Comparison of ENCODE assay signal across 30 cellular contexts in genomic region chr10:66964946-66965345, GRCh38. TPM values are rescaled to one million over a fixed set of nuclear protein-coding genes. Genes with fewer than 3 reads are reported as not detected.
"Had no signal": no experiment of that assay in that cellular context is flagged by ENCODE, and none has a peak within 500 bp of the region (broad histone marks: within the 10 kb centered on the region; RNA-seq: fewer than 3 reads in every experiment).

No MANE protein-coding gene starts in this region.

- H3K9me3 ChIP-seq: left ventricle myocardium inferior, right atrium auricular region, right lobe of liver, stomach, thoracic aorta, tibial artery, upper lobe of right lung had no signal

- H3K9me3 Mint-ChIP-seq: naive B cell; nephron progenitor cell; stimulated activated memory B cell treated with anti-CD40 and anti-IgM and Interleukin-4, amounts not matched to agents 10 μg/mL and 1 μg/mL and 100 μg/mL, for 72 hours had no signal

- ATAC-seq: natural killer cell; right lobe of liver; stimulated activated memory B cell treated with anti-CD40 and anti-IgM and Interleukin-4, amounts not matched to agents 10 μg/mL and 1 μg/mL and 100 μg/mL, for 72 hours; stimulated activated naive CD8-positive, alpha-beta T cell treated with anti-CD3 and anti-CD28 coated beads, Interleukin-15, Interleukin-2, amounts not matched to agents 100 U/mL and 50 U/mL, for 24 hours; upper lobe of right lung had no signal

- H2AFZ ChIP-seq: hepatocyte had no signal

- H3K36me3 Mint-ChIP-seq: naive B cell; stimulated activated memory B cell treated with anti-CD40 and anti-IgM and Interleukin-4, amounts not matched to agents 10 μg/mL and 1 μg/mL and 100 μg/mL, for 72 hours had no signal

- H3K4me2 ChIP-seq: hepatocyte, smooth muscle cell had no signal

- H3K36me3 ChIP-seq: left ventricle myocardium inferior, right atrium auricular region, right lobe of liver, stomach, thoracic aorta, tibial artery, upper lobe of right lung had no signal

- H3K4me3 ChIP-seq: hepatocyte, left ventricle myocardium inferior, lung, right atrium auricular region, right lobe of liver, smooth muscle cell, stomach, thoracic aorta, tibial artery, upper lobe of right lung had no signal

- H3K27me3 Mint-ChIP-seq: naive B cell; progenitor cell of endocrine pancreas; stimulated activated memory B cell treated with anti-CD40 and anti-IgM and Interleukin-4, amounts not matched to agents 10 μg/mL and 1 μg/mL and 100 μg/mL, for 72 hours had no signal

- H3K4me1 Mint-ChIP-seq: mesothelial cell of epicardium; naive B cell; natural killer cell; nephron progenitor cell; stimulated activated memory B cell treated with anti-CD40 and anti-IgM and Interleukin-4, amounts not matched to agents 10 μg/mL and 1 μg/mL and 100 μg/mL, for 72 hours had no signal

- H3K4me1 ChIP-seq: left ventricle myocardium inferior, right atrium auricular region, right lobe of liver, stomach, tibial artery, upper lobe of right lung had no signal

- H3K27ac Mint-ChIP-seq: mesothelial cell of epicardium; naive B cell; natural killer cell; nephron progenitor cell; progenitor cell of endocrine pancreas; stimulated activated memory B cell treated with anti-CD40 and anti-IgM and Interleukin-4, amounts not matched to agents 10 μg/mL and 1 μg/mL and 100 μg/mL, for 72 hours had no signal

- H3K27ac ChIP-seq: hepatocyte, left ventricle myocardium inferior, right atrium auricular region, right lobe of liver, stomach, thoracic aorta, tibial artery, upper lobe of right lung had no signal

- H3K27me3 ChIP-seq: hepatocyte, right atrium auricular region, right lobe of liver, stomach, tibial artery, upper lobe of right lung had no signal

- H3K79me2 ChIP-seq: hepatocyte had no signal

- DNase-seq: islet precursor cell; left ventricle myocardium inferior; naive B cell; natural killer cell; nephron progenitor cell; nucleus accumbens; right lobe of liver; stimulated activated CD4-positive, alpha-beta T cell treated with anti-CD3 and anti-CD28 coated beads, Interleukin-1b, Interleukin-23, amount 100 ng/mL, for 48 hours; stimulated activated CD4-positive, alpha-beta T cell treated with anti-CD3 and anti-CD28 coated beads, Interleukin-2, amount 100 ng/mL, for 48 hours; stimulated activated CD4-positive, alpha-beta T cell treated with anti-CD3 and anti-CD28 coated beads, Interleukin-4, amount 100 ng/mL, for 4 hours; stimulated activated CD8-positive, alpha-beta memory T cell treated with anti-CD3 and anti-CD28 coated beads, Interleukin-4, amount 100 ng/mL, for 48 hours; stimulated activated naive CD8-positive, alpha-beta T cell treated with anti-CD3 and anti-CD28 coated beads, Interleukin-15, Interleukin-2, amounts not matched to agents 100 U/mL and 50 U/mL, for 24 hours; stomach; tibial artery; trophoblast cell; upper lobe of right lung had no signal

- H3K4me3 Mint-ChIP-seq: mesothelial cell of epicardium; naive B cell; natural killer cell; nephron progenitor cell; stimulated activated memory B cell treated with anti-CD40 and anti-IgM and Interleukin-4, amounts not matched to agents 10 μg/mL and 1 μg/mL and 100 μg/mL, for 72 hours had no signal

RNA-seq across cellular contexts. Expression of gene LRRTM3, which starts 39.1 kb away (rescaled TPM):
- total RNA-seq: kidney epithelial cell, left ventricle myocardium inferior, lower leg skin, mononuclear cell, natural killer cell, osteoblast, progenitor cell of endocrine pancreas, pulmonary artery endothelial cell, renal cortical epithelial cell, right atrium auricular region, right lobe of liver, smooth muscle cell, upper lobe of right lung had no signal
- polyA plus RNA-seq: smooth muscle cell, stomach had no signal
